18 cellular contexts compared by ENCODE assay signal in the genomic region with DNA sequence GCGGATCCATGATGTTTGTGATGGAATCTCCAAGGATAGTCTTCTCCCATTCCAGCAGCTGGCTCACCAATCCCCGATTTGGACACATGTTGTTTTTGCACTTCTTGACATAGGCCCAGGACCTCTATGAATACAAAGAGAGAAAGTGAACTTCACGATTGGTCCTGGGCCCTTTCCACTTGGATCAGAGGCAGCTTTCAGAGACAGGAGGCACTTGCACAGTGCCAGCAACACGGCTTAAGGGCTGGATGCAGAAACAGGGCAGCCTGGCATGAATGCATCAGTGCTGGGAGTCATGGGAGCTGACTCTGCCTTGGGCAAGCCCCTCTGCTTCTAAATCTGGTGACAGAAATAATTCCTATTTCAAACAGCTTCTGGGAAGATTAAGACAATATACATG.
"Had no signal": no experiment of that assay in that cellular context is flagged by ENCODE, and none has a peak within 500 bp of the region (broad histone marks: within the 10 kb centered on the region; RNA-seq: fewer than 3 reads in every experiment).

No MANE protein-coding gene starts in this region.

- H3K27me3 Mint-ChIP-seq: memory B cell; naive thymus-derived CD4-positive, alpha-beta T cell had no signal

- H3K27ac Mint-ChIP-seq: memory B cell had no signal

- H3K9me3 Mint-ChIP-seq: memory B cell; naive thymus-derived CD4-positive, alpha-beta T cell had no signal

- H3K4me3 Mint-ChIP-seq: activated CD8-positive, alpha-beta T cell treated with anti-CD3 and anti-CD28 coated beads, Interleukin-2, amount 10 ng/mL, durations not matched to agents 7 days and 5 days; memory B cell had no signal

- ATAC-seq: activated CD8-positive, alpha-beta T cell treated with anti-CD3 and anti-CD28 coated beads, Interleukin-2, amount 10 ng/mL, durations not matched to agents 7 days and 5 days; gastroesophageal sphincter; mucosa of descending colon; stimulated activated naive CD8-positive, alpha-beta T cell treated with anti-CD3 and anti-CD28 coated beads, Interleukin-15, Interleukin-2, amounts not matched to agents 100 U/mL and 50 U/mL, for 24 hours had no signal

- H3K4me3 ChIP-seq: ascending aorta, gastroesophageal sphincter, mucosa of descending colon, skin epidermis had no signal

- H3K27me3 ChIP-seq: ascending aorta, gastroesophageal sphincter had no signal

- DNase-seq: activated CD4-positive, alpha-beta T cell treated with anti-CD3 and anti-CD28 coated beads for 48 hours; activated CD8-positive, alpha-beta memory T cell treated with anti-CD3 and anti-CD28 coated beads, Interleukin-2, amount 50 U/mL, for 4 hours; activated CD8-positive, alpha-beta T cell treated with anti-CD3 and anti-CD28 coated beads, Interleukin-2, amount 10 ng/mL, durations not matched to agents 7 days and 5 days; activated gamma-delta T cell; activated T-cell treated with anti-CD3 and anti-CD28 coated beads, Interleukin-2, amount 50 U/mL, for 48 hours; islet precursor cell; mucosa of descending colon; naive thymus-derived CD4-positive, alpha-beta T cell; occipital lobe; stimulated activated CD4-positive, alpha-beta T cell treated with anti-CD3 and anti-CD28 coated beads, Interleukin-4, amount 100 ng/mL, for 4 hours; stimulated activated CD8-positive, alpha-beta memory T cell treated with anti-CD3 and anti-CD28 coated beads, Interleukin-4, amount 100 ng/mL, for 48 hours; stimulated activated naive CD8-positive, alpha-beta T cell treated with anti-CD3 and anti-CD28 coated beads, Interleukin-15, Interleukin-2, amounts not matched to agents 100 U/mL and 50 U/mL, for 24 hours; T-helper 2 cell; trophoblast cell had no signal

- H3K9me3 ChIP-seq: ascending aorta, gastroesophageal sphincter, mucosa of descending colon had no signal

- H3K27ac ChIP-seq: gastroesophageal sphincter, skin epidermis had no signal
